In the genomic region with DNA sequence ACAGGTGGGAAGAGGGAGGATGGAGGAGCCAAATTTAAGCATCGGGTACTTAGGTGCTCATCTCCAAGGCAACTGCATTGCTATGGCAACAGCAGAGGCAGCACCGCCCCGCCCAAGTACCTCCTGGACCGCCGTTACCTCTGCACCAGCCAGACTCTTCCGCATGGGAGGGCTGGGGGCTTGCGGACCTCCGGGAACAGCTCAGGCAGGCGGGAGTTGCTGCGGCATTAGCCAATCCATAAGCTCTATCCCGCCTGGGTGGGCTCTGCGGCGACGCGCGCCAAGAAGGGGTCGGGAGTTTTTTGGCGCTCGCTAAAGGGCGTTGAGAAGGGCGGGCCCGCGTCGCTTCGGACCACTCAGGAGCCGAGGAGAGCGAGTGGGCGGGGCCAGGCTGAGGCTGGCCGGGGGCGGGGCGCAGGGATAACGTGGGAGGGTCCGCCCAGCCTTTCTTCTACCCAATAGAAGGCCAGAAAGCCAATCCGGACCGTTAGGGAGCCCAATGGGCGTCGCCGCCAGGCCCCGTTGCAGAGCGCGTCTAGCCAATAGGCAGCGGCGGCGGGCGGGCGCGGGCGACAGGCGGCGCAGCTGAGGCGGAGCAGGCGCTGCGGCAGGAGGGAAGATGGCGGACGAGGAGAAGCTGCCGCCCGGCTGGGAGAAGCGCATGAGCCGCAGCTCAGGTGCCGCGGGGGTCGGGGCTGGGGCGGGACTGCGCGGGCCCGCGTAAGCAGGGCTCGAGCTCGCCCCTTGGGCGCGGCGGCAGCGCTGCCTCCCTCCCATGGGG, we compare ENCODE assay signal across 8 cellular contexts. TPM values are rescaled to one million over a fixed set of nuclear protein-coding genes. Genes with fewer than 3 reads are reported as not detected.
A peak's percentile ranks its signal among the peaks of the same experiment; 100 is the strongest.
DNase-seq lines count a peak whose midpoint lies in the region; ATAC-seq and TF ChIP-seq lines count a peak whose summit lies in the region.

Gene PIN1 (plus strand): TSS at position 593 of the 781 bp plus-strand sequence. CDS start 27 bp downstream, at position 620.

- peak within 1 kb of the TSS; percentile 76 for H3K27ac Mint-ChIP-seq in chondrocyte (ENCODE audit: unreplicated experiment)

- no peaks in the 10 kb centered on the region for H3K27me3 ChIP-seq in BE2C
- H3K27me3 ChIP-seq in kidney epithelial cell (ENCODE audit: control insufficient read depth, insufficient read depth, low read length), result no peaks in the 10 kb centered on the region

- DNase-seq in BE2C (peak; percentile 99), NCI-H510A treated with DMSO at 0.1 percent for 48 hours (lab: John Stamatoyannopoulos, UW) (peak; percentile 98), chondrocyte (ENCODE audit: low spot score) (peak; percentile 100), kidney epithelial cell (ENCODE audit: low read depth) (peak; percentile 86)
- DNase-seq in activated CD4-positive, alpha-beta T cell treated with anti-CD3 and anti-CD28 coated beads for 24 hours (ENCODE audit: low read depth in 2 of 2), result peak; percentile 98
- DNase-seq in stimulated activated CD4-positive, alpha-beta T cell treated with anti-CD3 and anti-CD28 coated beads, Interleukin-15, amount 100 ng/mL, for 48 hours (ENCODE audit: low read depth in 2 of 2), result peak; percentile 98 to 99

- ATAC-seq in HG03439 (IDR thresholded peaks at IDR 0.05; ENCODE audit: unreplicated experiment), result peak; percentile 93

- H3K4me1 ChIP-seq in BE2C, result no peaks in the 10 kb centered on the region

- peak within 1 kb of the TSS; percentile 89 for H3K4me3 Mint-ChIP-seq in chondrocyte (ENCODE audit: unreplicated experiment)

- peak; percentile 75 for TF ChIP-seq POLR2A in GM19193 (IDR thresholded peaks at IDR 0.05; ENCODE audit: extremely low read depth, insufficient read depth, insufficient read length)

- peak; percentile 43 for TF ChIP-seq CTCF in BE2C (IDR thresholded peaks at IDR 0.05; ENCODE audit: low read depth, low read length)
- TF ChIP-seq CTCF in chondrocyte (IDR thresholded peaks at IDR 0.05), result peak; percentile 80
- TF ChIP-seq CTCF in kidney epithelial cell (IDR thresholded peaks at IDR 0.05; ENCODE audit: insufficient read depth, low read length, poor library complexity, severe bottlenecking), result peak; percentile 27

- peak within 1 kb of the TSS; percentile 92 for H3K4me3 ChIP-seq in BE2C (ENCODE audit: low read depth, low read length)
- H3K4me3 ChIP-seq in kidney epithelial cell (ENCODE audit: low read depth, low read length), result peak within 1 kb of the TSS; percentile 92

- H3K9me3 Mint-ChIP-seq in chondrocyte (ENCODE audit: low read depth), result no peaks in the 10 kb centered on the region

- H3K4me1 Mint-ChIP-seq in chondrocyte (ENCODE audit: low read depth), result peaks cover 14% of the 10 kb centered on the region

- no peaks in the 10 kb centered on the region for H3K9me3 ChIP-seq in BE2C

- no peaks in the 10 kb centered on the region for H3K27me3 Mint-ChIP-seq in chondrocyte (ENCODE audit: low read depth)

- no peaks in the 10 kb centered on the region for H3K36me3 Mint-ChIP-seq in chondrocyte (ENCODE audit: low read depth)

- H3K36me3 ChIP-seq in BE2C (peaks cover 14% of the 10 kb centered on the region), kidney epithelial cell (ENCODE audit: control insufficient read depth, insufficient read depth, low read length) (no peaks in the 10 kb centered on the region)

RNA-seq across cellular contexts. Expression of gene PIN1, which starts in this region (rescaled TPM):
- 289 TPM for polyA plus RNA-seq in BE2C (2012; ENCODE audit: insufficient read depth, insufficient read length, low read depth)
- total RNA-seq in chondrocyte, result 64.5 to 78.4 TPM (median 65.5 TPM) in 3 replicates
- total RNA-seq in kidney epithelial cell, result 102 and 115 TPM in 2 replicates

Comparison
In these comparisons a context has a peak if more than half of its experiments do, and no peak if none do; other contexts are left out.
1. Peak in every context shown above with its lines: DNase-seq, ATAC-seq and H3K4me3 ChIP-seq.
2. CTCF ChIP-seq: peak in every context shown above with its lines; median percentile 80 in chondrocyte; 43 in BE2C; 27 in kidney epithelial cell.